1 cellular context compared by ENCODE assay signal in genomic region chr5:117657591-117657990, GRCh38.
TF ChIP-seq lines count a peak whose summit lies in the region.

No MANE protein-coding gene starts in this region.

TF ChIP-seq in SK-N-SH treated with all-trans-retinoic acid at 6 μM for 48 hours, 23 proteins besides CTCF, POLR2A, EP300 and RAD21 (continued from another document):
- TF ChIP-seq ESRRG (CRISPR knock-in tag; IDR thresholded peaks at IDR 0.05) (no peak), ZFP30 (CRISPR knock-in tag; IDR thresholded peaks at IDR 0.05) (no peak), PATZ1 (CRISPR knock-in tag; IDR thresholded peaks at IDR 0.05; ENCODE audit: borderline replicate concordance) (no peak), TCF4 (CRISPR knock-in tag; IDR thresholded peaks at IDR 0.05; ENCODE audit: borderline replicate concordance) (no peak)
